In the genomic region with DNA sequence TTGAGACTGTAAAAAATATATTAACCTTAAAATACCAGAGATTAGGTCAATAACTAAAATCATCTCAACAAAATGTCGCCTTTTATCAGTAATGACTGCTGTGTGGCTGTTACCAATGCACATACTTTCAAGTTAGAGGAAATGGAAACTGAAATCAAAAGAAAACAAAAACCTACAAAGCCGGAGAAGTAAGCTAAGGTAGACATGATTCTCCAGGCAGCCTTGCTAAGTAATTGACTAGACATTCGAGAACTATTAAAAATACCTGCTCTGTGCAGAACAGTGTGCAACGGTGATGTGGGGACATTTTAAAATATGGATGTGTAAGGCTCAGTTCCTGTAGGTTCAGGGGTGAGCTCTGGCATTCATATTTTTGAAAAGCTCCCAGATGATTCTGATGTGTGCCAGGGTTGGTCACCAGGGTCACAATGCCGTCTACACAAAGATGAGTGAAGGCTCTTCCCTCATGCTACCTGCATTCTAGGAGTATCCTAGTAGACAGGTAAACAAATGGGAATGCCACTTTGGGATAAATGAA, we compare ENCODE assay signal across 1 cellular context.
TF ChIP-seq lines count a peak whose summit lies in the region.

No MANE protein-coding gene starts in this region.

TF ChIP-seq in WTC11, 78 proteins besides CTCF, POLR2A, EP300 and RAD21 (continued from another document):
- TF ChIP-seq TP53 (CRISPR knock-in tag; IDR thresholded peaks at IDR 0.05) (no peak), ZNF138 (CRISPR knock-in tag; conservative IDR thresholded peaks at IDR 0.05) (no peak), ZNF219 (CRISPR knock-in tag; IDR thresholded peaks at IDR 0.05; ENCODE audit: borderline replicate concordance) (no peak)
- TF ChIP-seq, protein P1, sequence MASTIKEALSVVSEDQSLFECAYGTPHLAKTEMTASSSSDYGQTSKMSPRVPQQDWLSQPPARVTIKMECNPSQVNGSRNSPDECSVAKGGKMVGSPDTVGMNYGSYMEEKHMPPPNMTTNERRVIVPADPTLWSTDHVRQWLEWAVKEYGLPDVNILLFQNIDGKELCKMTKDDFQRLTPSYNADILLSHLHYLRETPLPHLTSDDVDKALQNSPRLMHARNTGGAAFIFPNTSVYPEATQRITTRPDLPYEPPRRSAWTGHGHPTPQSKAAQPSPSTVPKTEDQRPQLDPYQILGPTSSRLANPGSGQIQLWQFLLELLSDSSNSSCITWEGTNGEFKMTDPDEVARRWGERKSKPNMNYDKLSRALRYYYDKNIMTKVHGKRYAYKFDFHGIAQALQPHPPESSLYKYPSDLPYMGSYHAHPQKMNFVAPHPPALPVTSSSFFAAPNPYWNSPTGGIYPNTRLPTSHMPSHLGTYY (CRISPR knock-in tag; IDR thresholded peaks at IDR 0.05): no peak
